ENCODE assay signal across 19 cellular contexts in the genomic region with DNA sequence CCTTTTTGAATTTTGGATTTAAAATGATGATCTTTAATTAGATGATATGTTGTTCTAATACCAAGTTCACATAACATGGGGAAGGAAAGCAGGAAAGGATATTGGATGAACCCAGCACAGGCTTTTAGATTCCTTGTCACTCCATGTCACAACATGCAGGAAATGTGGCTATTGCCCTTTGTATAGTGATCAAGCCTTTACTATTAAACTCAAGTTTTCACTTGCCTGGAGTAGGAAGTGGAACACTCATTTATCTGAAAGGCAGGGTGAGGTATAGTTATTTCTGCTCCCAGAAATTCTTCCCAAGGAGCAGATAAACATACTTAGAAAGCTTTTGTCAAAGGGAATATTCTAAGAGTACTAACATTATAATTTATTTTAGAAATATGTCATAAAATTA. TPM values are rescaled to one million over a fixed set of nuclear protein-coding genes. Genes with fewer than 3 reads are reported as not detected.
A peak's percentile ranks its signal among the peaks of the same experiment; 100 is the strongest.
DNase-seq lines count a peak whose midpoint lies in the region; ATAC-seq and TF ChIP-seq lines count a peak whose summit lies in the region.
"Had no signal": no experiment of that assay in that cellular context is flagged by ENCODE, and none has a peak within 500 bp of the region (broad histone marks: within the 10 kb centered on the region; RNA-seq: fewer than 3 reads in every experiment).

No MANE protein-coding gene starts in this region.

- peaks cover 32% of the 10 kb centered on the region for H3K36me3 Mint-ChIP-seq in MCF 10A (ENCODE audit: insufficient read depth, unreplicated experiment)

- no peaks in the 10 kb centered on the region for H3K9me3 Mint-ChIP-seq in MCF 10A (ENCODE audit: unreplicated experiment)
- H3K9me3 Mint-ChIP-seq: CD4-positive, alpha-beta T cell; GM23338 had no signal

- H3K27me3 ChIP-seq in breast epithelium (no peaks in the 10 kb centered on the region), foreskin keratinocyte (no peaks in the 10 kb centered on the region), vagina (no peaks in the 10 kb centered on the region)

- H3K4me1 ChIP-seq in breast epithelium: no peaks in the 10 kb centered on the region
- peaks cover 29% of the 10 kb centered on the region for H3K4me1 ChIP-seq in foreskin keratinocyte
- peaks cover 10% of the 10 kb centered on the region for H3K4me1 ChIP-seq in vagina
- H3K4me1 ChIP-seq: A549 had no signal

- CTCF ChIA-PET in MCF 10A (lab: Yijun Ruan, JAX): interaction anchor here (0.7 kb wide), 2 partner anchors 28 to 30 kb away, joined by 3 read pairs; no protein-coding TSS in a partner anchor

- H3K27me3 Mint-ChIP-seq in MCF 10A (ENCODE audit: insufficient read depth, unreplicated experiment): no peaks in the 10 kb centered on the region

- intact Hi-C loops in MCF 10A (cut with micrococcal nuclease) (no loop called here), breast epithelium (cut with DNase I; ENCODE audit: low total_unique reads) (no loop called here), vagina (cut with DNase I) (no loop called here)

- no TSS peak for BruUV-seq in MCF 10A (replicated peaks; lab: Mats Ljungman, UMichigan)

- H3K4me3 Mint-ChIP-seq in MCF 10A (ENCODE audit: unreplicated experiment): no peak overlapping the region
- H3K4me3 Mint-ChIP-seq: CD4-positive, alpha-beta T cell; GM23338 had no signal

- DNase-seq in MCF 10A (ENCODE audit: unreplicated experiment): peak; percentile 9
- DNase-seq in breast epithelium (ENCODE audit: low spot score in 2 of 2): no peak
- DNase-seq in epithelial cell of esophagus (ENCODE audit: low read depth): peak; percentile 87
- DNase-seq in foreskin keratinocyte: peak; percentile 75 to 90
- no peak for DNase-seq in vagina (ENCODE audit: extremely low spot score in 2 of 2)
- DNase-seq in NCI-H446 (lab: John Stamatoyannopoulos, UW): no peak
- no peak for DNase-seq in DMS153 treated with DMSO at 0.1 percent for 48 hours (lab: John Stamatoyannopoulos, UW; ENCODE audit: unreplicated experiment)
- DNase-seq in EL: no peak
- DNase-seq: AML-193; CD4-positive, alpha-beta T cell; DMS53; DND-41; GDM1; HCEC 1CT; IMR-90 had no signal

- H3K36me3 ChIP-seq in breast epithelium (no peaks in the 10 kb centered on the region), vagina (peaks cover 0 to 7% of the 10 kb centered on the region in 2 donors)

- no peaks in the 10 kb centered on the region for H3K4me1 Mint-ChIP-seq in MCF 10A (ENCODE audit: insufficient read depth, unreplicated experiment)
- H3K4me1 Mint-ChIP-seq: GM23338 had no signal

- peak; percentile 82 for ATAC-seq in foreskin keratinocyte
- ATAC-seq: A549, GM23338 had no signal

- TF ChIP-seq POLR2A in breast epithelium (IDR thresholded peaks at IDR 0.05) (no peak), vagina (IDR thresholded peaks at IDR 0.05) (no peak)

- no peak overlapping the region for H3K4me3 ChIP-seq in breast epithelium
- H3K4me3 ChIP-seq in epithelial cell of esophagus (ENCODE audit: low read length): no peak overlapping the region
- no peak overlapping the region for H3K4me3 ChIP-seq in vagina
- H3K4me3 ChIP-seq: A549, GM23338 had no signal

- H3K9me3 ChIP-seq in breast epithelium: no peaks in the 10 kb centered on the region
- no peaks in the 10 kb centered on the region for H3K9me3 ChIP-seq in vagina
- H3K9me3 ChIP-seq: A549 had no signal

- H3K27ac Mint-ChIP-seq in MCF 10A (ENCODE audit: low read depth, unreplicated experiment): no peak overlapping the region
- H3K27ac Mint-ChIP-seq: CD4-positive, alpha-beta T cell; GM23338 had no signal

- TF ChIP-seq CTCF in MCF 10A (IDR thresholded peaks at IDR 0.05; ENCODE audit: unreplicated experiment) (no peak), breast epithelium (IDR thresholded peaks at IDR 0.05) (no peak), epithelial cell of esophagus (IDR thresholded peaks at IDR 0.05; ENCODE audit: insufficient read depth, low read depth, low read length, missing control alignments) (no peak), foreskin keratinocyte (conservative IDR thresholded peaks at IDR 0.05) (no peak), vagina (IDR thresholded peaks at IDR 0.05) (no peak)

- no peak overlapping the region for H3K27ac ChIP-seq in breast epithelium
- peak overlapping the region; percentile 83 for H3K27ac ChIP-seq in foreskin keratinocyte
- H3K27ac ChIP-seq in vagina: peak overlapping the region; percentile 64
- H3K27ac ChIP-seq: 22Rv1, A549, C4-2B had no signal

- POLR2A ChIA-PET in MCF 10A (lab: Yijun Ruan, JAX): interaction anchor here (0.6 to 8.1 kb wide), 7 partner anchors 7 to 107 kb away, joined by 3 to 54 read pairs (median 4); partner anchors contain the start of gene DENND2C

RNA-seq across cellular contexts. Expression of gene BCAS2, which starts 37.2 kb away (rescaled TPM):
- 85.4 and 97.2 TPM in 2 replicates for total RNA-seq in MCF 10A (2022)
- total RNA-seq in breast epithelium: 10 to 100 TPM; 46.5 to 48.0 (median 46.9) TPM
- 56.6 and 57.8 TPM in 2 replicates for total RNA-seq in foreskin keratinocyte
- 45.1 and 50.4 TPM in 2 replicates for polyA plus RNA-seq in foreskin keratinocyte
- 28.5 TPM for total RNA-seq in vagina

RNA-seq across cellular contexts. Expression of gene DENND2C, which starts 51.2 kb away (rescaled TPM):
- total RNA-seq in MCF 10A (2022): 5.8 and 6.0 TPM in 2 replicates
- total RNA-seq in breast epithelium: 1 to 10 TPM; 2.6 to 5.9 (median 3.3) TPM
- total RNA-seq in foreskin keratinocyte: 6.1 and 6.9 TPM in 2 replicates
- 1.9 and 2.6 TPM in 2 replicates for polyA plus RNA-seq in foreskin keratinocyte
- total RNA-seq in vagina: 25.5 TPM

Comparison
In these comparisons a context has a peak if more than half of its experiments do, and no peak if none do; other contexts are left out.
1. DNase-seq: peak in MCF 10A (single experiment), epithelial cell of esophagus (single experiment) and foreskin keratinocyte (2 of 2); none in breast epithelium (0 of 2), vagina (0 of 2), NCI-H446 (0 of 2), DMS153 treated with DMSO at 0.1 percent for 48 hours (single experiment) and EL (single experiment).
2. H3K27ac ChIP-seq: peak in foreskin keratinocyte (single experiment) and vagina (single experiment); none in breast epithelium (0 of 2).